ENCODE assay signal across 11 cellular contexts in the genomic region with DNA sequence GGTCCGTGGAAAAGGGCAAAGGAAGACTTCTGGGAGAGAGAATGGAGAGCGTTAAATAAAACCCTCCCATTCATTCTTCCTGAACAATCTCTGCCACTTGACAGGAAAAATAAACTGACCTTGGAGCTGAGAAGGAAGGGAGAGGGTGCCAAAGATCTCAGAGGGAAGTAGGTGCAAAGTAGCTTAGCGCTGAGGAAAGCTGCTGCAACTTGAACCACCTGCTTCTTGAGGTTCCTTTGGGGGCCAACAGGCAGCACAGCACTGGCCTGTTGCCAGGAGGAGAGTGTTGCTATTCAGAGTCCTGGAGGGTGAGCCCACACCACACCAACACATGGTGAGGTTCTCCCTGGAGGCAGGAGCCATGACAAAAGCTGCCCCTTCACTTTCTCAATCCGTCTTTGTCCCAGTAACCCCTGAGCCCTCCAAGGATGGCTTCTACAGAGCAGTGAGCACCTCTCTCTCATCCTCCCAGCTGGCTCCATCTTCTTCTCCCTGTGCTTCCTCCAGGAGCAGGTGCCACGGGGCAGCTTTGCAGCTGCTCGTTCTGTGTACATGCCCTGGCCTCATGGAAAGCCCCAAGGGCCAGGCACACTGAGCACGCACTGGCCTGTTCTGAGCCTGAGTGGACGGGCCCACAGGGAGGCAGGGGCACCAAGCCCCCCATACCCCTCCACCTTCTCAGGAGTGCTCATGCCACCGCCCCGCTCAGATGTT.
DNase-seq lines count a peak whose midpoint lies in the region; ATAC-seq and TF ChIP-seq lines count a peak whose summit lies in the region.
"Had no signal": no experiment of that assay in that cellular context is flagged by ENCODE, and none has a peak within 500 bp of the region (broad histone marks: within the 10 kb centered on the region; RNA-seq: fewer than 3 reads in every experiment).

No MANE protein-coding gene starts in this region.

- H3K4me1 ChIP-seq in GM23338 (ENCODE audit: insufficient read depth) (0 out of 2 replicates have a peak, but pooled peaks cover 2% of the 10 kb centered on the region), upper lobe of right lung (no peaks in the 10 kb centered on the region)

- no peak overlapping the region for H3K4me3 Mint-ChIP-seq in GM23338
- H3K4me3 Mint-ChIP-seq: activated CD4-positive, alpha-beta memory T cell treated with anti-CD3 and anti-CD28 coated beads for 36 hours; activated T-helper 1 cell treated with anti-CD3 and anti-CD28 coated beads, Interleukin-12 subunit alpha, Interleukin-12 subunit beta, Interleukin-2, Interleukin-4 antibody, amounts not matched to agents 30 ng/mL and 10 ng/mL and 1 ng/mL, durations not matched to agents 14 hours and 24 hours and 36 hours had no signal

- no peaks in the 10 kb centered on the region for H3K9me3 ChIP-seq in upper lobe of right lung
- H3K9me3 ChIP-seq: BE2C had no signal

- ATAC-seq in GM23338 (no peak; the same call in 1 of the 3 replicates), HG03520 (IDR thresholded peaks at IDR 0.05; ENCODE audit: unreplicated experiment) (no peak), upper lobe of right lung (no peak)

- H3K4me2 ChIP-seq in GM23338, result no peak overlapping the region

- no peak overlapping the region for H3K27ac Mint-ChIP-seq in GM23338
- H3K27ac Mint-ChIP-seq: activated CD4-positive, alpha-beta memory T cell treated with anti-CD3 and anti-CD28 coated beads for 36 hours; activated T-helper 1 cell treated with anti-CD3 and anti-CD28 coated beads, Interleukin-12 subunit alpha, Interleukin-12 subunit beta, Interleukin-2, Interleukin-4 antibody, amounts not matched to agents 30 ng/mL and 10 ng/mL and 1 ng/mL, durations not matched to agents 14 hours and 24 hours and 36 hours had no signal

- DNase-seq in COLO668 (lab: John Stamatoyannopoulos, UW; ENCODE audit: unreplicated experiment), result peak; percentile 42
- DNase-seq in GM23338 (ENCODE audit: low spot score), result no peak
- peak; percentile 33 for DNase-seq in NCI-H774 (lab: John Stamatoyannopoulos, UW)
- DNase-seq in epithelial cell of prostate (ENCODE audit: low read depth, low spot score), result no peak
- DNase-seq in activated CD4-positive, alpha-beta T cell treated with anti-CD3 and anti-CD28 coated beads for 48 hours, result no peak
- DNase-seq in upper lobe of right lung, result no peak
- DNase-seq: midbrain had no signal

- no peaks in the 10 kb centered on the region for H3K36me3 ChIP-seq in GM23338 (ENCODE audit: insufficient read depth)
- no peaks in the 10 kb centered on the region for H3K36me3 ChIP-seq in upper lobe of right lung
- H3K36me3 ChIP-seq: BE2C had no signal

- no peaks in the 10 kb centered on the region for H3K79me2 ChIP-seq in GM23338 (replicated peaks; ENCODE audit: insufficient read depth)

- H3K4me3 ChIP-seq in GM23338, result no peak overlapping the region
- no peak overlapping the region for H3K4me3 ChIP-seq in upper lobe of right lung

- H3K4me1 Mint-ChIP-seq in GM23338, result peaks cover 5% of the 10 kb centered on the region; the same call in 2 of the 3 replicates

- H3K27me3 Mint-ChIP-seq in GM23338 (ENCODE audit: insufficient read depth, low read depth, poor library complexity), result peaks cover 2% of the 10 kb centered on the region
- H3K27me3 Mint-ChIP-seq: activated CD4-positive, alpha-beta memory T cell treated with anti-CD3 and anti-CD28 coated beads for 36 hours had no signal

- TF ChIP-seq CTCF in GM23338 (conservative IDR thresholded peaks at IDR 0.05; ENCODE audit: low read depth in 2 of 2) (no peak), upper lobe of right lung (IDR thresholded peaks at IDR 0.05) (no peak)

- no peaks in the 10 kb centered on the region for H3K36me3 Mint-ChIP-seq in GM23338 (ENCODE audit: low read depth)
- H3K36me3 Mint-ChIP-seq: activated CD4-positive, alpha-beta memory T cell treated with anti-CD3 and anti-CD28 coated beads for 36 hours had no signal

- H3K27ac ChIP-seq in GM23338 (ENCODE audit: low read depth) (no peak overlapping the region), epithelial cell of prostate (peak overlapping the region; percentile 84), upper lobe of right lung (no peak overlapping the region)

- intact Hi-C loops in upper lobe of right lung (cut with DNase I), result no loop called here

- H2AFZ ChIP-seq in GM23338, result peak overlapping the region; percentile 87; the same call in 1 of the 2 replicates

- peaks cover 4% of the 10 kb centered on the region; the same call in 2 of the 3 replicates for H3K9me3 Mint-ChIP-seq in GM23338
- H3K9me3 Mint-ChIP-seq: activated CD4-positive, alpha-beta memory T cell treated with anti-CD3 and anti-CD28 coated beads for 36 hours had no signal

- H3K27me3 ChIP-seq in GM23338 (ENCODE audit: insufficient read depth) (no peaks in the 10 kb centered on the region), upper lobe of right lung (no peaks in the 10 kb centered on the region)
- H3K27me3 ChIP-seq: BE2C had no signal

- no peaks in the 10 kb centered on the region for H3K9me2 ChIP-seq in GM23338 (ENCODE audit: insufficient read depth)

- H3F3A ChIP-seq in GM23338 (replicated peaks; ENCODE audit: low read depth), result no peaks in the 10 kb centered on the region

- H4K20me1 ChIP-seq in GM23338 (replicated peaks; ENCODE audit: insufficient read depth), result no peaks in the 10 kb centered on the region

TF ChIP-seq in GM23338, 12 proteins besides CTCF, POLR2A, EP300 and RAD21 (continues in another document):
- TF ChIP-seq, protein P1, sequence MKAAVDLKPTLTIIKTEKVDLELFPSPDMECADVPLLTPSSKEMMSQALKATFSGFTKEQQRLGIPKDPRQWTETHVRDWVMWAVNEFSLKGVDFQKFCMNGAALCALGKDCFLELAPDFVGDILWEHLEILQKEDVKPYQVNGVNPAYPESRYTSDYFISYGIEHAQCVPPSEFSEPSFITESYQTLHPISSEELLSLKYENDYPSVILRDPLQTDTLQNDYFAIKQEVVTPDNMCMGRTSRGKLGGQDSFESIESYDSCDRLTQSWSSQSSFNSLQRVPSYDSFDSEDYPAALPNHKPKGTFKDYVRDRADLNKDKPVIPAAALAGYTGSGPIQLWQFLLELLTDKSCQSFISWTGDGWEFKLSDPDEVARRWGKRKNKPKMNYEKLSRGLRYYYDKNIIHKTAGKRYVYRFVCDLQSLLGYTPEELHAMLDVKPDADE (IDR thresholded peaks at IDR 0.05), result no peak
- TF ChIP-seq EZH2 (IDR thresholded peaks at IDR 0.05; ENCODE audit: low read depth, unreplicated experiment), result no peak
- no peak for TF ChIP-seq NANOG (IDR thresholded peaks at IDR 0.05; ENCODE audit: borderline replicate concordance)
- no peak for TF ChIP-seq ZNF114 (CRISPR knock-in tag; IDR thresholded peaks at IDR 0.05)
- TF ChIP-seq ZNF331 (CRISPR knock-in tag; IDR thresholded peaks at IDR 0.05; ENCODE audit: low read depth), result no peak
- TF ChIP-seq STAT1 (IDR thresholded peaks at IDR 0.05; ENCODE audit: unreplicated experiment), result no peak
- TF ChIP-seq CREB1 (CRISPR knock-in tag; IDR thresholded peaks at IDR 0.05; ENCODE audit: low read depth), result no peak
- no peak for TF ChIP-seq EZH2phosphoT487 (IDR thresholded peaks at IDR 0.05; ENCODE audit: unreplicated experiment)

Comparison
In these comparisons a context has a peak if more than half of its experiments do, and no peak if none do; other contexts are left out.
1. DNase-seq: peak in COLO668 (single experiment) and NCI-H774 (single experiment); none in GM23338 (single experiment), epithelial cell of prostate (single experiment), activated CD4-positive, alpha-beta T cell treated with anti-CD3 and anti-CD28 coated beads for 48 hours (single experiment) and upper lobe of right lung (single experiment).